In genomic region chr11:16322190-16322589, GRCh38 we compare ENCODE assay signal across 29 cellular contexts.
"Had no signal": no experiment of that assay in that cellular context is flagged by ENCODE, and none has a peak within 500 bp of the region (broad histone marks: within the 10 kb centered on the region; RNA-seq: fewer than 3 reads in every experiment).

No MANE protein-coding gene starts in this region.

- ATAC-seq: effector memory CD8-positive, alpha-beta T cell; esophagus mucosa; gastrocnemius medialis; gastroesophageal sphincter; heart left ventricle; heart right ventricle had no signal

- H3K4me1 ChIP-seq: colonic mucosa, esophagus muscularis mucosa, esophagus squamous epithelium, gastroesophageal sphincter had no signal

- H3K36me3 ChIP-seq: colonic mucosa, esophagus muscularis mucosa, esophagus squamous epithelium, gastrocnemius medialis, gastroesophageal sphincter, heart left ventricle, heart right ventricle had no signal

- H3K27ac ChIP-seq: colonic mucosa, coronary artery, dorsolateral prefrontal cortex, epithelial cell of prostate, esophagus muscularis mucosa, esophagus squamous epithelium, foreskin keratinocyte, gastrocnemius medialis, gastroesophageal sphincter, heart left ventricle, heart right ventricle, hepatocyte had no signal

- H2AFZ ChIP-seq: hepatocyte had no signal

- H3K79me2 ChIP-seq: hepatocyte had no signal

- H3K4me2 ChIP-seq: hepatocyte had no signal

- DNase-seq: colonic mucosa; cortex of kidney; dermis blood vessel endothelial cell; dorsolateral prefrontal cortex; effector CD4-positive, alpha-beta T cell; effector CD8-positive, alpha-beta T cell; effector memory CD4-positive, alpha-beta T cell; effector memory CD8-positive, alpha-beta T cell; endodermal cell; erythroblast; esophagus squamous epithelium; foreskin fibroblast; foreskin keratinocyte; foreskin melanocyte; gastrocnemius medialis; glutamatergic neuron; head of caudate nucleus; heart left ventricle; heart right ventricle had no signal

- H3K9me3 ChIP-seq: colonic mucosa, esophagus muscularis mucosa, esophagus squamous epithelium, gastrocnemius medialis, gastroesophageal sphincter, heart left ventricle had no signal

- H3K27me3 ChIP-seq: colonic mucosa, esophagus muscularis mucosa, esophagus squamous epithelium, foreskin keratinocyte, gastrocnemius medialis, gastroesophageal sphincter, heart left ventricle, heart right ventricle, hepatocyte had no signal

- H3K4me3 ChIP-seq: colonic mucosa, coronary artery, dorsolateral prefrontal cortex, esophagus muscularis mucosa, esophagus squamous epithelium, gastrocnemius medialis, gastroesophageal sphincter, heart left ventricle, heart right ventricle, hepatocyte had no signal

- FAIRE-seq: colon, endometrium, endothelial cell of umbilical vein, frontal cortex had no signal
